ENCODE assay signal across 8 cellular contexts in the genomic region with DNA sequence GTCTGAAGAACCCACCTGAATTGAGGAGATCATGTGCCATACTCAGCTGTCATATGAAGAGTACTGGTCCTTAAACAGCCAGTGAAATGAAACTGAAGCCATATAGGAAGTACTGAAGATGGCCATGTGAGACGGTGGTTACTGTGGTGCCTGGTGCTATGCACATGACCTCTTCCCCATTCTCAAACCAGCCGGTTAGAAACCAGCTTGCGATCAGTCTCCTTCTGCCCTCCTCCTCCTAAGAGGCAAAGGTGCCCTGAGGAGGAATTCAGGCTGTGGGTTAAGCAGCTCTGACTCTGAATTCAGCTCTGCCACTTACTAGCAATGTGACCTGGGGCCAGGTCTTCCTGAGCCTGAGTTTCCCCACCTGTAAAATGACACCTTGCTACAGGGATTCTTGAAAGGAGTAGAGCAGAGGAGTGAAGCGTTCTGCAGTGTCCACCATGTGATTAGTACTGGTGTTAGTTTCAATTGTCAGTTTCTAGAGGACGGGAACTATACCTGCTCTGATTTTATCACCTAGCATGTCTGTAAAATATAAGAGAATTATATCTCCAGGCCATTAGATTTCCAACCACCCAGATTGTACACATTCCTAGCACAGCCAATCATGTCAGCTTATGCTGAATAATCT. TPM values are rescaled to one million over a fixed set of nuclear protein-coding genes. Genes with fewer than 3 reads are reported as not detected.
DNase-seq lines count a peak whose midpoint lies in the region; ATAC-seq and TF ChIP-seq lines count a peak whose summit lies in the region.

No MANE protein-coding gene starts in this region.

- no peak overlapping the region for H3K27ac Mint-ChIP-seq in central memory CD8-positive, alpha-beta T cell (ENCODE audit: low read depth)
- H3K27ac Mint-ChIP-seq in glutamatergic neuron (ENCODE audit: unreplicated experiment) = no peak overlapping the region

- TF ChIP-seq CTCF in GM20000 (IDR thresholded peaks at IDR 0.05; ENCODE audit: extremely low read depth, missing control alignments) (no peak), glutamatergic neuron (IDR thresholded peaks at IDR 0.05; ENCODE audit: partially characterized antibody, unreplicated experiment) (no peak)

- peaks cover 10% of the 10 kb centered on the region for H3K36me3 Mint-ChIP-seq in central memory CD8-positive, alpha-beta T cell (ENCODE audit: insufficient read depth)
- no peaks in the 10 kb centered on the region for H3K36me3 Mint-ChIP-seq in glutamatergic neuron (ENCODE audit: unreplicated experiment)

- no peaks in the 10 kb centered on the region for H3K9me3 Mint-ChIP-seq in central memory CD8-positive, alpha-beta T cell
- no peaks in the 10 kb centered on the region for H3K9me3 Mint-ChIP-seq in glutamatergic neuron (ENCODE audit: unreplicated experiment)

- peak; percentile 83 for DNase-seq in GF-D8 (lab: John Stamatoyannopoulos, UW)
- DNase-seq in GM20000 (ENCODE audit: low spot score) = peak; percentile 59
- DNase-seq in central memory CD8-positive, alpha-beta T cell (ENCODE audit: low spot score in 2 of 2) = no peak
- DNase-seq in hepatic stellate cell (ENCODE audit: low spot score) = no peak
- DNase-seq in DMS53 (lab: John Stamatoyannopoulos, UW) = no peak
- DNase-seq in glutamatergic neuron = no peak
- no peak for DNase-seq in superior temporal gyrus (ENCODE audit: extremely low spot score)

- H3K4me3 Mint-ChIP-seq in central memory CD8-positive, alpha-beta T cell = no peak overlapping the region
- no peak overlapping the region for H3K4me3 Mint-ChIP-seq in glutamatergic neuron (ENCODE audit: unreplicated experiment)

- H3K27me3 Mint-ChIP-seq in central memory CD8-positive, alpha-beta T cell = no peaks in the 10 kb centered on the region
- peaks cover 6% of the 10 kb centered on the region for H3K27me3 Mint-ChIP-seq in glutamatergic neuron (ENCODE audit: unreplicated experiment)

- H3K4me1 Mint-ChIP-seq in central memory CD8-positive, alpha-beta T cell = peaks cover 53% of the 10 kb centered on the region
- peaks cover 9% of the 10 kb centered on the region for H3K4me1 Mint-ChIP-seq in glutamatergic neuron (ENCODE audit: low read depth, unreplicated experiment)

- ATAC-seq in HG03457 (IDR thresholded peaks at IDR 0.05; ENCODE audit: unreplicated experiment) = peak; percentile 92
- ATAC-seq in central memory CD8-positive, alpha-beta T cell (replicated peaks; ENCODE audit: extremely low read depth, poor library complexity, severe bottlenecking) = peak; percentile 83

RNA-seq across cellular contexts. Expression of a gene that starts 5.1 kb away (rescaled TPM):
- total RNA-seq in glutamatergic neuron (ENCODE audit: unreplicated experiment) = 16.5 TPM

RNA-seq across cellular contexts. Expression of a gene that starts 40.2 kb away (rescaled TPM):
- total RNA-seq in glutamatergic neuron (ENCODE audit: unreplicated experiment) = 155 TPM

Comparison
In these comparisons a context has a peak if more than half of its experiments do, and no peak if none do; other contexts are left out.
1. DNase-seq: peak in GF-D8 (single experiment) and GM20000 (single experiment); none in central memory CD8-positive, alpha-beta T cell (0 of 2), hepatic stellate cell (single experiment), DMS53 (single experiment), glutamatergic neuron (single experiment) and superior temporal gyrus (single experiment).